Comparison of ENCODE assay signal across 15 cellular contexts in the genomic region with DNA sequence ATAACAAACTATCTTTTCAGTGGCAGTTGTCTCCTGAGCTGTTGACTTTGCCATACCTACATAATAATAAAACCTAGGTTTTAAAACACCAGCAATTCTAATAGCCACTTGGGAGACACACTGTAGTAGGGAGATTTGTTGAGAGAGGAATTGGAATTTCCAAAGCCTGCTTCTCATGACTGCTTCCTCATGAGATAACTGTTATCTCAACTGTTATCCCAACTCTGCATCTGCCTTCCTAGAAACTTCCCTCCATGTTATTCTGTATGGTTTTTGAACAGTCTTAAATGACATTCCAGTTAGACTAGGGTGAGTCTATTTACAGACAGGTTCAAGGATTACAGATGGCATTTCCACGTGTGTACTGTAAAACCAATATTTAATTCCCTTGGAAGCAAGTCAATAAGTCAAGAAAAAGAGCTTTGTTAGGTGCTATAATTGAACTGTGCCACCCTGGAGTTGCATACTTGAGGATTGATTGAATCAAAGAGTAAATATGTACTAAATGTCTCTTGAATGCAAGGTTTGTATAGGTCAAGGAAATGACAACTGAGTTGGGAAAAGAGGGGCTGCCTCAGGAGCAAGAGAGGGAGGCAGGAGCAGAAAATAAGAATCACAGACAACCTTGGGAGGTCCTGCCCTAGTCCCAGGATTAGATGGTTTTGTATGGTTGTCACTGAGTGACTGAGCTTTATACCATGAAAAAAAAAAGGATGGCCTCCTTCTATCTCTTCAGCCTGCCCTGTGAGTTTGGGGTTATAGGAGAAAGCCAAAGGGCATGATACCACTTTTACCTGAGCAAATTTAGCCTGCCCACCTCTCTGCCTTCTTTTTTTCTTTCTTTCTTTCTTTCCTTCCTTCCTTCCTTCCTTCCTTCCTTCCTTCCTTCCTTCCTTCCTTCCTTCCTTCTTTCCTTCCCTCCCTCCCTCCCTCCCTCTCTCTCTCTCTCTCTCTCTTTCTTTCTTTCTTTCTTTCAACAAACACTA. TPM values are rescaled to one million over a fixed set of nuclear protein-coding genes. Genes with fewer than 3 reads are reported as not detected.
DNase-seq lines count a peak whose midpoint lies in the region; ATAC-seq and TF ChIP-seq lines count a peak whose summit lies in the region.
"Had no signal": no experiment of that assay in that cellular context is flagged by ENCODE, and none has a peak within 500 bp of the region (broad histone marks: within the 10 kb centered on the region; RNA-seq: fewer than 3 reads in every experiment).

No MANE protein-coding gene starts in this region.

- 53 to 69% methylated on average over 1 of the region's 1 CpG for WGBS in upper lobe of left lung, 2 donors

- H3K27me3 ChIP-seq in BLaER1 = no peaks in the 10 kb centered on the region
- no peaks in the 10 kb centered on the region for H3K27me3 ChIP-seq in colonic mucosa
- H3K27me3 ChIP-seq in upper lobe of left lung = no peaks in the 10 kb centered on the region
- H3K27me3 ChIP-seq: BE2C, SJSA1 had no signal

- no peaks in the 10 kb centered on the region for H3K27me3 Mint-ChIP-seq in progenitor cell of endocrine pancreas

- DNase-seq in HT-29 (ENCODE audit: low spot score) (peak; percentile 39), colonic mucosa (no peak), progenitor cell of endocrine pancreas (ENCODE audit: low spot score, unreplicated experiment) (no peak), NCI-H1105 (lab: John Stamatoyannopoulos, UW) (no peak), upper lobe of left lung (no peak), omental fat pad (ENCODE audit: low spot score) (no peak)
- DNase-seq: BE2C; CD8-positive, alpha-beta T cell; GOT3; Kasumi-1; NCI-H2029; NCI-H510A; RPMI8226 had no signal

- H3K27ac Mint-ChIP-seq in progenitor cell of endocrine pancreas = peak overlapping the region; percentile 53
- H3K27ac Mint-ChIP-seq: CD8-positive, alpha-beta T cell had no signal

- no peaks in the 10 kb centered on the region for H3K9me3 Mint-ChIP-seq in progenitor cell of endocrine pancreas (ENCODE audit: low read depth)
- H3K9me3 Mint-ChIP-seq: CD8-positive, alpha-beta T cell had no signal

- H3K4me3 ChIP-seq in BLaER1 = no peak overlapping the region
- no peak overlapping the region for H3K4me3 ChIP-seq in colonic mucosa
- H3K4me3 ChIP-seq in upper lobe of left lung = no peak overlapping the region
- H3K4me3 ChIP-seq: SJSA1 had no signal

- TF ChIP-seq EP300 in upper lobe of left lung (IDR thresholded peaks at IDR 0.05) = no peak

- H3K9ac ChIP-seq in BLaER1 (no peak overlapping the region), colonic mucosa (ENCODE audit: low read depth in 2 of 2, low read length in 2 of 2) (peak overlapping the region in 1 of 2 donors; percentile 35)

- no peaks in the 10 kb centered on the region for H4K20me1 ChIP-seq in BLaER1

- H3K4me1 ChIP-seq in BLaER1 (peaks cover 65% of the 10 kb centered on the region), colonic mucosa (peaks cover 4% of the 10 kb centered on the region), upper lobe of left lung (no peaks in the 10 kb centered on the region)
- H3K4me1 ChIP-seq: BE2C, SJSA1 had no signal

- 0 out of 2 replicates have a peak overlapping the region, but pooled peaks have one; percentile 15 for H3K27ac ChIP-seq in BLaER1
- peak overlapping the region; percentile 20 for H3K27ac ChIP-seq in colonic mucosa
- H3K27ac ChIP-seq in upper lobe of left lung = no peak overlapping the region
- H3K27ac ChIP-seq: SJSA1 had no signal

- peaks cover 21% of the 10 kb centered on the region for H3K4me1 Mint-ChIP-seq in progenitor cell of endocrine pancreas (ENCODE audit: low read depth)

- peaks cover 84% of the 10 kb centered on the region for H3K36me3 ChIP-seq in BLaER1
- no peaks in the 10 kb centered on the region for H3K36me3 ChIP-seq in colonic mucosa
- H3K36me3 ChIP-seq in upper lobe of left lung = peaks cover 0 to 8% (median 4%) of the 10 kb centered on the region in 4 donors
- H3K36me3 ChIP-seq: BE2C, SJSA1 had no signal

- no peak for TF ChIP-seq POLR2A in upper lobe of left lung (IDR thresholded peaks at IDR 0.05)

- intact Hi-C loops in colonic mucosa (cut with DNase I) = no loop called here

- ATAC-seq in upper lobe of left lung (ENCODE audit: low FRiP score in 2 of 2) (no peak), omental fat pad (ENCODE audit: low FRiP score) (no peak)
- ATAC-seq: CD8-positive, alpha-beta T cell had no signal

- peaks cover 6% of the 10 kb centered on the region for H3K36me3 Mint-ChIP-seq in progenitor cell of endocrine pancreas (ENCODE audit: insufficient read depth)
- H3K36me3 Mint-ChIP-seq: CD8-positive, alpha-beta T cell had no signal

- TF ChIP-seq CTCF in colonic mucosa (IDR thresholded peaks at IDR 0.05) (no peak), progenitor cell of endocrine pancreas (IDR thresholded peaks at IDR 0.05; ENCODE audit: unreplicated experiment) (no peak), upper lobe of left lung (IDR thresholded peaks at IDR 0.05) (no peak), omental fat pad (IDR thresholded peaks at IDR 0.05) (no peak)

- peaks cover 64% of the 10 kb centered on the region for H3K9me3 ChIP-seq in BLaER1
- no peaks in the 10 kb centered on the region for H3K9me3 ChIP-seq in colonic mucosa
- no peaks in the 10 kb centered on the region for H3K9me3 ChIP-seq in upper lobe of left lung
- H3K9me3 ChIP-seq: BE2C, SJSA1 had no signal

- no peak overlapping the region for H3K4me2 ChIP-seq in BLaER1

- no peak overlapping the region for H3K4me3 Mint-ChIP-seq in progenitor cell of endocrine pancreas (ENCODE audit: low read depth)
- H3K4me3 Mint-ChIP-seq: CD8-positive, alpha-beta T cell had no signal

RNA-seq across cellular contexts. Expression of gene TM9SF3, which starts 9.9 kb away (rescaled TPM):
- 42.3 and 52.0 TPM in 2 replicates for total RNA-seq in HT-29 (2014; rRNA removed; shearing (Covaris generic))
- 100 to 1,000 TPM; 285 to 392 TPM for total RNA-seq in colonic mucosa
- 140 and 152 TPM in 2 replicates for total RNA-seq in progenitor cell of endocrine pancreas
- total RNA-seq in upper lobe of left lung = 100 to 1,000 TPM in 2 of 6 donors, 10 to 100 TPM in 4; 30.4 to 112 (median 80.8) TPM
- total RNA-seq in omental fat pad = 10 to 100 TPM; 75.5 to 99.9 (median 86.8) TPM

Comparison
In these comparisons a context has a peak if more than half of its experiments do, and no peak if none do; other contexts are left out.
1. H3K27ac ChIP-seq: peak in BLaER1 (single experiment) and colonic mucosa (single experiment); none in upper lobe of left lung (0 of 4).